In the genomic region with DNA sequence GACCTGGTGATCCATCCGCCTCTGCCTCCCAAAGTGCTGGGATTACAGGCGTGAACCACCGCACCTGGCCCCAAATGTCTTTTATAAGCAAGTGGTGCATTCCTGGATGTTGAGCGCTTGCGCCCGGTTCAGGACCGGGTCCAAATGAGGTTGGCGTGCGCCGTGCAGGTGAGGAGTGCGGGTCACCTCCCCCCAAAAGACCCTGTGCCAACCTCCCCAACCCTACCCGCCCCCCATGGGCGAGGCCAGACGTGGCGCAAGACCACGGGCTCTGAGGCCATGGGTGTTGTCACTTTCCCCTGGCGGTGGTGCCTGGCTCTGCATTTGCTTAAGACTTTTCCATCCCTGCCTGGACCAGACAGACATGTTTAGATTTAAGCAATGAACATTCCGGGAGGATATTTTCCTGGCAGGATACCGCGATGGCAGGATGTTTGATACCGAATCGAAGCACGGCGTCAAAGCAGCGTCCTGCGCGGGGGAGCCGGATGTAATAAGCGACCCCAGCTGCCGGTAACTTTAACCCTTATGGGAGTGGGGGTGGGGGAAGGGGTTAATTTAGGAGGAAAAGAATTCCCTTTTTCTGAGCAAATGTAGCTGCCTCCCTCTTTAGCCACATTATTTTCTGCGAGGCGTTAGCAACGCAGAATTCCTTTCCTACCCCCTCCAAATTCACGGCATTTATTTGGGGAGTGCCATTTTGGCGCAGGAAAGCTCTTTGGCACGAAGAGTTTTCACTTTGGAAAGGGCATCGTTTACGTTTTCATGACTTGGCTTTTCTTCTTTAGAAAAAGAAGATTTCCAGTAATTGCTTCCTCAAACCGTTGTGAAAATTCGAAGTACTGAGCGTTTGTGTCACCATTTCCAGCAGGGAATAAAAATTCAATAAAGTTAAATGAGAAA, we compare ENCODE assay signal across 1 cellular context.
A peak's percentile ranks its signal among the peaks of the same experiment; 100 is the strongest.
TF ChIP-seq lines count a peak whose summit lies in the region.

No MANE protein-coding gene starts in this region.

TF ChIP-seq in K562, 482 proteins besides CTCF, POLR2A, EP300 and RAD21 (continued from another document and continues in another):
- TF ChIP-seq USF1 (CRISPR knock-in tag; IDR thresholded peaks at IDR 0.05) (no peak), ZC3H4 (CRISPR knock-in tag; IDR thresholded peaks at IDR 0.05; ENCODE audit: borderline replicate concordance) (peak; percentile 72; the same call in 1 of the 2 replicates), KDM1A (IDR thresholded peaks at IDR 0.05) (peak in 1 of 2 experiments; percentile 71; a peak in 3 of 4 replicates), NUFIP1 (IDR thresholded peaks at IDR 0.05; ENCODE audit: partially characterized antibody) (no peak), HNRNPH1 (optimal IDR thresholded peaks at IDR 0.05; ENCODE audit: low read depth, low read length) (no peak), NFRKB (IDR thresholded peaks at IDR 0.05; ENCODE audit: low read depth) (0 out of 2 replicates have a peak, but pooled peaks have one; percentile 50), DIDO1 (tag; IDR thresholded peaks at IDR 0.05; ENCODE audit: low read depth) (no peak), PRDM10 (IDR thresholded peaks at IDR 0.05; ENCODE audit: partially characterized antibody) (peak; percentile 85), ZNF133 (CRISPR knock-in tag; IDR thresholded peaks at IDR 0.05) (no peak), TAL1 (IDR thresholded peaks at IDR 0.05) (0 out of 2 replicates have a peak, but pooled peaks have one; percentile 1), MCM5 (IDR thresholded peaks at IDR 0.05; ENCODE audit: low read depth) (no peak), CBX2 (IDR thresholded peaks at IDR 0.05; ENCODE audit: insufficient read depth, low read length, poor library complexity, severe bottlenecking) (no peak), BACH1 (tag; IDR thresholded peaks at IDR 0.05) (no peak), NCOA1 (IDR thresholded peaks at IDR 0.05; ENCODE audit: low read depth) (0 out of 2 replicates have a peak, but pooled peaks have one; percentile 9), FOXP4 (CRISPR knock-in tag; IDR thresholded peaks at IDR 0.05; ENCODE audit: borderline replicate concordance) (no peak), ZNF436 (CRISPR knock-in tag; IDR thresholded peaks at IDR 0.05) (no peak), ZNF57 (CRISPR knock-in tag; IDR thresholded peaks at IDR 0.05) (no peak), ZNF124 (CRISPR knock-in tag; IDR thresholded peaks at IDR 0.05) (no peak), POLR3G (IDR thresholded peaks at IDR 0.05; ENCODE audit: extremely low read depth, insufficient read length, insufficient replicate concordance) (no peak), MAFK (IDR thresholded peaks at IDR 0.05; ENCODE audit: low read length) (no peak), IRF2 (CRISPR knock-in tag; IDR thresholded peaks at IDR 0.05) (no peak), NRF1 (conservative IDR thresholded peaks at IDR 0.05 in 1 of 2, IDR thresholded peaks at IDR 0.05 in 1 of 2) (no peak), KLF10 (CRISPR knock-in tag; IDR thresholded peaks at IDR 0.05) (no peak), ZNF3 (CRISPR knock-in tag; IDR thresholded peaks at IDR 0.05) (no peak), ZNF282 (CRISPR knock-in tag; IDR thresholded peaks at IDR 0.05) (no peak), ZFP91 (CRISPR knock-in tag; IDR thresholded peaks at IDR 0.05) (no peak), COPS2 (conservative IDR thresholded peaks at IDR 0.05) (no peak)
- TF ChIP-seq, protein P1, sequence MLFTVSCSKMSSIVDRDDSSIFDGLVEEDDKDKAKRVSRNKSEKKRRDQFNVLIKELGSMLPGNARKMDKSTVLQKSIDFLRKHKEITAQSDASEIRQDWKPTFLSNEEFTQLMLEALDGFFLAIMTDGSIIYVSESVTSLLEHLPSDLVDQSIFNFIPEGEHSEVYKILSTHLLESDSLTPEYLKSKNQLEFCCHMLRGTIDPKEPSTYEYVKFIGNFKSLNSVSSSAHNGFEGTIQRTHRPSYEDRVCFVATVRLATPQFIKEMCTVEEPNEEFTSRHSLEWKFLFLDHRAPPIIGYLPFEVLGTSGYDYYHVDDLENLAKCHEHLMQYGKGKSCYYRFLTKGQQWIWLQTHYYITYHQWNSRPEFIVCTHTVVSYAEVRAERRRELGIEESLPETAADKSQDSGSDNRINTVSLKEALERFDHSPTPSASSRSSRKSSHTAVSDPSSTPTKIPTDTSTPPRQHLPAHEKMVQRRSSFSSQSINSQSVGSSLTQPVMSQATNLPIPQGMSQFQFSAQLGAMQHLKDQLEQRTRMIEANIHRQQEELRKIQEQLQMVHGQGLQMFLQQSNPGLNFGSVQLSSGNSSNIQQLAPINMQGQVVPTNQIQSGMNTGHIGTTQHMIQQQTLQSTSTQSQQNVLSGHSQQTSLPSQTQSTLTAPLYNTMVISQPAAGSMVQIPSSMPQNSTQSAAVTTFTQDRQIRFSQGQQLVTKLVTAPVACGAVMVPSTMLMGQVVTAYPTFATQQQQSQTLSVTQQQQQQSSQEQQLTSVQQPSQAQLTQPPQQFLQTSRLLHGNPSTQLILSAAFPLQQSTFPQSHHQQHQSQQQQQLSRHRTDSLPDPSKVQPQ (CRISPR knock-in tag; IDR thresholded peaks at IDR 0.05; ENCODE audit: borderline replicate concordance), result no peak
- TF ChIP-seq, protein P2, sequence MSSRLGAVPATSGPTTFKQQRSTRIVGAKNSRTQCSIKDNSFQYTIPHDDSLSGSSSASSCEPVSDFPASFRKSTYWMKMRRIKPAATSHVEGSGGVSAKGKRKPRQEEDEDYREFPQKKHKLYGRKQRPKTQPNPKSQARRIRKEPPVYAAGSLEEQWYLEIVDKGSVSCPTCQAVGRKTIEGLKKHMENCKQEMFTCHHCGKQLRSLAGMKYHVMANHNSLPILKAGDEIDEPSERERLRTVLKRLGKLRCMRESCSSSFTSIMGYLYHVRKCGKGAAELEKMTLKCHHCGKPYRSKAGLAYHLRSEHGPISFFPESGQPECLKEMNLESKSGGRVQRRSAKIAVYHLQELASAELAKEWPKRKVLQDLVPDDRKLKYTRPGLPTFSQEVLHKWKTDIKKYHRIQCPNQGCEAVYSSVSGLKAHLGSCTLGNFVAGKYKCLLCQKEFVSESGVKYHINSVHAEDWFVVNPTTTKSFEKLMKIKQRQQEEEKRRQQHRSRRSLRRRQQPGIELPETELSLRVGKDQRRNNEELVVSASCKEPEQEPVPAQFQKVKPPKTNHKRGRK (tag; IDR thresholded peaks at IDR 0.05), result 0 out of 2 replicates have a peak, but pooled peaks have one; percentile 23
- TF ChIP-seq, protein P3, sequence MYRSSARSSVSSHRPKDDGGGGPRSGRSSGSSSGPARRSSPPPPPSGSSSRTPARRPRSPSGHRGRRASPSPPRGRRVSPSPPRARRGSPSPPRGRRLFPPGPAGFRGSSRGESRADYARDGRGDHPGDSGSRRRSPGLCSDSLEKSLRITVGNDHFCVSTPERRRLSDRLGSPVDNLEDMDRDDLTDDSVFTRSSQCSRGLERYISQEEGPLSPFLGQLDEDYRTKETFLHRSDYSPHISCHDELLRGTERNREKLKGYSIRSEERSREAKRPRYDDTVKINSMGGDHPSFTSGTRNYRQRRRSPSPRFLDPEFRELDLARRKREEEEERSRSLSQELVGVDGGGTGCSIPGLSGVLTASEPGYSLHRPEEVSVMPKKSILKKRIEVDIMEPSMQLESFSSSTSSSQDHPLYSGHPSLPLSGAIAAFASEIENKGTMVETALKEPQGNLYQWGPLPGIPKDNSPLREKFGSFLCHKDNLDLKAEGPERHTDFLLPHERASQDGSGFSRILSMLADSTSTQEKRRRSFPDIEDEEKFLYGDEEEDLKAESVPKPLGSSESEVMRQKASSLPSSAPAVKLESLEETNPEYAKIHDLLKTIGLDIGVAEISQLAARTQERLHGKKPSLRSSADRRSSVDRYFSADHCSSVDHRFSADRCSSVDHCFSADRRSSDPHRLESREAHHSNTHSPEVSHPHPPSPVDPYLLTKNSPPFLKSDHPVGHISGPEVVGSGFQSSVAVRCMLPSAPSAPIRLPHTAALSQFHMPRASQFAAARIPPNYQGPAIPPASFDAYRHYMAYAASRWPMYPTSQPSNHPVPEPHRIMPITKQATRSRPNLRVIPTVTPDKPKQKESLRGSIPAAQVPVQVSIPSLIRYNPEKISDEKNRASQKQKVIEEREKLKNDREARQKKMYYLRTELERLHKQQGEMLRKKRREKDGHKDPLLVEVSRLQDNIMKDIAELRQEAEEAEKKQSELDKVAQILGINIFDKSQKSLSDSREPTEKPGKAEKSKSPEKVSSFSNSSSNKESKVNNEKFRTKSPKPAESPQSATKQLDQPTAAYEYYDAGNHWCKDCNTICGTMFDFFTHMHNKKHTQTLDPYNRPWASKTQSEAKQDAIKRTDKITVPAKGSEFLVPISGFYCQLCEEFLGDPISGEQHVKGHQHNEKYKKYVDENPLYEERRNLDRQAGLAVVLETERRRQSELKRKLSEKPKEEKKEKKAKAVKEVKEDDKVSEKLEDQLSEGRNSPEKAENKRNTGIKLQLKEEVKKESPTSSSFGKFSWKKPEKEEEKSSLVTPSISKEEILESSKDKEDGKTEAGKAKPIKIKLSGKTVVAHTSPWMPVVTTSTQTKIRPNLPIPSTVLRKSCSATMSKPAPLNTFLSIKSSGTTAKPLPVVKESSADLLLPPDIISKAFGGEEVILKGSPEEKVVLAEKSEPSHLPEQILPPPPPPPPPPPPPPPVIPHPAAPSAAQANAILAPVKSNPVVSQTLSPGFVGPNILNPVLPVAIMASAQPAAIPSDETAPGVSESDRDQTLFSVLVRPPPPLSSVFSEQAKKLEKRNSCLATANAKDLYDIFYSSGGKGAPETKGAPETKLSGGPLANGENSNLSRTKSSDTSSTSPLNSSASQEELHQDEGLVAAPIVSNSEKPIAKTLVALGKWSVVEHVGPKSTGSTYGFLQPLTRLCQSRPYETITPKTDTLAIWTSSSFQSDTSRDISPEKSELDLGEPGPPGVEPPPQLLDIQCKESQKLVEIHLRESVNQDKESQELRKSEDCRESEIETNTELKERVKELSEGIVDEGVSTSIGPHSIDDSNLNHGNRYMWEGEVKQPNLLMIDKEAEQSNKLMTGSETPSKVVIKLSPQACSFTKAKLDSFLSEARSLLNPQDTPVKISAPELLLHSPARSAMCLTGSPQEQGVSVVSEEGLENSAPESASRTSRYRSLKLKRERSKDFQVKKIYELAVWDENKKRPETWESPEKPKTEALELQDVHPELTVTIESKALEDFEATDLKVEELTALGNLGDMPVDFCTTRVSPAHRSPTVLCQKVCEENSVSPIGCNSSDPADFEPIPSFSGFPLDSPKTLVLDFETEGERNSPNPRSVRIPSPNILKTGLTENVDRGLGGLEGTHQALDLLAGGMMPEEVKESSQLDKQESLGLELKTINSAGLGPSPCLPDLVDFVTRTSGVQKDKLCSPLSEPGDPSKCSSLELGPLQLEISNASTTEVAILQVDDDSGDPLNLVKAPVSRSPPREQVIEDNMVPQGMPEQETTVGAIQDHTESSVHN (IDR thresholded peaks at IDR 0.05; ENCODE audit: borderline replicate concordance in 1 of 2, low read depth in 1 of 2), result no peak
